Comparison of ENCODE assay signal across 8 cellular contexts in genomic region chr17:8227238-8227581, GRCh38. TPM values are rescaled to one million over a fixed set of nuclear protein-coding genes. Genes with fewer than 3 reads are reported as not detected.
DNase-seq lines count a peak whose midpoint lies in the region; ATAC-seq and TF ChIP-seq lines count a peak whose summit lies in the region.

No MANE protein-coding gene starts in this region.

- H3K27me3 Mint-ChIP-seq in CD4-positive, alpha-beta T cell = peaks cover 22% of the 10 kb centered on the region

- H3K4me2 ChIP-seq in parathyroid adenoma (ENCODE audit: low read length) = no peak overlapping the region

- DNase-seq in CD4-positive, alpha-beta T cell = no peak
- no peak for DNase-seq in Peyer's patch
- no peak for DNase-seq in epithelial cell of prostate (ENCODE audit: low read depth, low spot score)
- DNase-seq in activated CD4-positive, CD25-positive, alpha-beta regulatory T cell (lab: John Stamatoyannopoulos, UW) = no peak
- DNase-seq in HuH-7.5 (ENCODE audit: low spot score) = no peak

- H3K9ac ChIP-seq in parathyroid adenoma = no peak overlapping the region

- peak overlapping the region; percentile 99 for H3K27ac Mint-ChIP-seq in CD4-positive, alpha-beta T cell

- H3K4me3 ChIP-seq in Peyer's patch = peak overlapping the region in 3 of 4 donors; percentile 17 to 37 (median 22)
- H3K4me3 ChIP-seq in parathyroid adenoma (ENCODE audit: low read depth, low read length) = no peak overlapping the region

- POLR2A ChIA-PET in CD4-positive, alpha-beta T cell (lab: Charles Lee) = interaction anchor here (1.5 to 19.8 kb wide), 7 partner anchors 16 to 117 kb away, joined by 3 to 630 read pairs (median 15); partner anchors contain the start of genes ALOXE3, AURKB, BORCS6 and CTC1

- peaks cover 80% of the 10 kb centered on the region for H3K36me3 Mint-ChIP-seq in CD4-positive, alpha-beta T cell (ENCODE audit: low read depth)

- no peaks in the 10 kb centered on the region for H3K27me3 ChIP-seq in CD4-positive, alpha-beta T cell (ENCODE audit: control insufficient read depth, insufficient read depth, low read length)
- H3K27me3 ChIP-seq in Peyer's patch (no peaks in the 10 kb centered on the region), parathyroid adenoma (ENCODE audit: control insufficient read depth, insufficient read depth, low read length) (no peaks in the 10 kb centered on the region)

- H3K36me3 ChIP-seq in Peyer's patch (peaks cover 0 to 51% (median 0%) of the 10 kb centered on the region in 3 donors), parathyroid adenoma (ENCODE audit: control insufficient read depth, insufficient read depth, low read length) (no peaks in the 10 kb centered on the region)

- H3K4me1 ChIP-seq in Peyer's patch = peaks cover 3 to 15% (median 4%) of the 10 kb centered on the region in 4 donors
- peaks cover 9% of the 10 kb centered on the region for H3K4me1 ChIP-seq in parathyroid adenoma

- no peak overlapping the region for H3K27ac ChIP-seq in CD4-positive, alpha-beta T cell (ENCODE audit: low read depth, low read length)
- H3K27ac ChIP-seq in Peyer's patch (peak overlapping the region; percentile 37 to 68 (median 54)), epithelial cell of prostate (peak overlapping the region; percentile 74), parathyroid adenoma (peak overlapping the region; percentile 26)

- intact Hi-C loops in CD4-positive, alpha-beta T cell (cut with DNase I, micrococcal nuclease) = no loop called here

- no peak overlapping the region for H2AFZ ChIP-seq in parathyroid adenoma

- ATAC-seq in CD4-positive, alpha-beta T cell (ENCODE audit: poor library complexity) = no peak
- ATAC-seq in HG02610 (IDR thresholded peaks at IDR 0.05; ENCODE audit: unreplicated experiment) (no peak), GM18517 (IDR thresholded peaks at IDR 0.05; ENCODE audit: unreplicated experiment) (no peak)

- no peaks in the 10 kb centered on the region for H3K9me3 Mint-ChIP-seq in CD4-positive, alpha-beta T cell

- CTCF ChIA-PET in CD4-positive, alpha-beta T cell (lab: Charles Lee) = no interaction called here

- peaks cover 62% of the 10 kb centered on the region for H3K4me1 Mint-ChIP-seq in CD4-positive, alpha-beta T cell (ENCODE audit: low read depth)

- TF ChIP-seq CTCF in CD4-positive, alpha-beta T cell (IDR thresholded peaks at IDR 0.05) = no peak
- no peak for TF ChIP-seq CTCF in Peyer's patch (IDR thresholded peaks at IDR 0.05)
- TF ChIP-seq CTCF in parathyroid adenoma (IDR thresholded peaks at IDR 0.05) = no peak

- peak overlapping the region; percentile 63 for H3K4me3 Mint-ChIP-seq in CD4-positive, alpha-beta T cell

- no peaks in the 10 kb centered on the region for H3K9me3 ChIP-seq in CD4-positive, alpha-beta T cell (ENCODE audit: control insufficient read depth, low read length)
- H3K9me3 ChIP-seq in Peyer's patch (no peaks in the 10 kb centered on the region), parathyroid adenoma (ENCODE audit: control insufficient read depth, low read length) (no peaks in the 10 kb centered on the region)

- peaks cover 3% of the 10 kb centered on the region for H3K79me2 ChIP-seq in parathyroid adenoma

- TF ChIP-seq POLR2A in Peyer's patch (IDR thresholded peaks at IDR 0.05) = no peak

RNA-seq across cellular contexts. Expression of gene AURKB, which starts 16.8 kb away (rescaled TPM):
- total RNA-seq in CD4-positive, alpha-beta T cell = 1 to 10 TPM in 1 of 2 experiments, under 1 TPM in 1; 0.56 to 1.4 TPM
- total RNA-seq in Peyer's patch = 100 to 1,000 TPM in 1 of 4 donors, 10 to 100 TPM in 3; 10.5 to 111 (median 19.1) TPM

RNA-seq across cellular contexts. Expression of gene CTC1, which starts 20.6 kb away (rescaled TPM):
- 100 to 1,000 TPM; 259 to 269 TPM for total RNA-seq in CD4-positive, alpha-beta T cell
- 10 to 100 TPM; 35.0 to 99.9 (median 84.9) TPM for total RNA-seq in Peyer's patch

RNA-seq across cellular contexts. Expression of gene PFAS, which starts 21.9 kb away (rescaled TPM):
- total RNA-seq in CD4-positive, alpha-beta T cell = 10 to 100 TPM; 22.3 to 23.0 TPM
- total RNA-seq in Peyer's patch = 10 to 100 TPM in 3 of 4 donors, 1 to 10 TPM in 1; 7.4 to 63.5 (median 14.0) TPM

RNA-seq across cellular contexts. Expression of gene BORCS6, which starts 37.2 kb away (rescaled TPM):
- 1 to 10 TPM; 6.1 to 6.4 TPM for total RNA-seq in CD4-positive, alpha-beta T cell
- 10 to 100 TPM; 12.6 to 22.6 (median 17.9) TPM for total RNA-seq in Peyer's patch

RNA-seq across cellular contexts. Expression of gene TMEM107, which starts 51.0 kb away (rescaled TPM):
- 10 to 100 TPM; 12.2 to 12.9 TPM for total RNA-seq in CD4-positive, alpha-beta T cell
- total RNA-seq in Peyer's patch = 10 to 100 TPM in 3 of 4 donors, 1 to 10 TPM in 1; 6.5 to 27.2 (median 16.4) TPM

Comparison
In these comparisons a context has a peak if more than half of its experiments do, and no peak if none do; other contexts are left out.
1. RNA of gene AURKB, which starts 16.8 kb away (total RNA-seq): 10.5 to 111 TPM in Peyer's patch; 0.56 to 1.4 TPM in CD4-positive, alpha-beta T cell; every median in the first group is over 4 times any median in the second.